In genomic region chr10:67699613-67700270, GRCh38 we compare ENCODE assay signal across 6 cellular contexts. TPM values are rescaled to one million over a fixed set of nuclear protein-coding genes. Genes with fewer than 3 reads are reported as not detected.
"Had no signal": no experiment of that assay in that cellular context is flagged by ENCODE, and none has a peak within 500 bp of the region (broad histone marks: within the 10 kb centered on the region; RNA-seq: fewer than 3 reads in every experiment).

No MANE protein-coding gene starts in this region.

RNA-seq across cellular contexts. Expression of gene CTNNA3, which starts 3.7 kb away (rescaled TPM):
- total RNA-seq: activated B cell treated with CpG ODN at 0.5 μM for 24 hours; activated CD4-positive, alpha-beta memory T cell treated with anti-CD3 and anti-CD28 coated beads for 36 hours; activated CD4-positive, alpha-beta T cell treated with anti-CD3 and anti-CD28 coated beads, Interleukin-2, amount 10 ng/mL, durations not matched to agents 24 days and 14 days; activated CD8-positive, alpha-beta memory T cell treated with anti-CD3 and anti-CD28 coated beads for 36 hours; activated CD8-positive, alpha-beta T cell treated with anti-CD3 and anti-CD28 coated beads for 36 hours; T-helper 1 cell treated with Interleukin-12 subunit alpha and Interleukin-12 subunit beta and Interleukin-4 antibody, amounts not matched to agents 30 ng/mL and 1 ng/mL, for 36 hours had no signal
